25 cellular contexts compared by ENCODE assay signal in genomic region chr1:214638474-214638807, GRCh38. TPM values are rescaled to one million over a fixed set of nuclear protein-coding genes. Genes with fewer than 3 reads are reported as not detected.
DNase-seq lines count a peak whose midpoint lies in the region; ATAC-seq lines count a peak whose summit lies in the region.
"Had no signal": no experiment of that assay in that cellular context is flagged by ENCODE, and none has a peak within 500 bp of the region (broad histone marks: within the 10 kb centered on the region; RNA-seq: fewer than 3 reads in every experiment).

No MANE protein-coding gene starts in this region.

- no peaks in the 10 kb centered on the region for H3K27me3 ChIP-seq in CD4-positive, alpha-beta memory T cell (ENCODE audit: insufficient read depth, low read length)
- H3K27me3 ChIP-seq: cardiac muscle cell, heart left ventricle had no signal

- H3K4me1 ChIP-seq in CD4-positive, alpha-beta memory T cell (ENCODE audit: insufficient read depth, low read length) = peaks cover 58% of the 10 kb centered on the region
- H3K4me1 ChIP-seq: heart left ventricle had no signal

- H3K4me3 ChIP-seq in CD4-positive, alpha-beta memory T cell (ENCODE audit: low read length in 2 of 2) = no peak overlapping the region
- H3K4me3 ChIP-seq: cardiac muscle cell, heart left ventricle had no signal

- POLR2A ChIA-PET in activated CD4-positive, alpha-beta T cell treated with anti-CD3 and anti-CD28 coated beads, Interleukin-2, amount 10 ng/mL, durations not matched to agents 7 days and 5 days (lab: Charles Lee) = no interaction called here
- POLR2A ChIA-PET in CD4-positive, alpha-beta memory T cell (lab: Charles Lee; ENCODE audit: partially characterized antibody) = no interaction called here
- POLR2A ChIA-PET in activated CD4-positive, alpha-beta memory T cell treated with anti-CD3 and anti-CD28 coated beads for 36 hours (lab: Charles Lee) = no interaction called here

- intact Hi-C loops in CD4-positive, alpha-beta memory T cell (cut with micrococcal nuclease) = loop anchor here (5.0 kb wide), 1 partner anchor 426 kb away; no protein-coding TSS in a partner anchor
- intact Hi-C loops in activated CD4-positive, alpha-beta memory T cell treated with anti-CD3 and anti-CD28 coated beads for 36 hours (cut with micrococcal nuclease) = no loop called here

- H3K9me3 Mint-ChIP-seq in activated CD4-positive, alpha-beta T cell treated with anti-CD3 and anti-CD28 coated beads, Interleukin-2, amount 10 ng/mL, durations not matched to agents 7 days and 5 days = no peaks in the 10 kb centered on the region
- no peaks in the 10 kb centered on the region for H3K9me3 Mint-ChIP-seq in CD4-positive, alpha-beta memory T cell
- no peaks in the 10 kb centered on the region for H3K9me3 Mint-ChIP-seq in activated CD4-positive, alpha-beta memory T cell treated with anti-CD3 and anti-CD28 coated beads for 36 hours
- no peaks in the 10 kb centered on the region for H3K9me3 Mint-ChIP-seq in central memory CD8-positive, alpha-beta T cell
- H3K9me3 Mint-ChIP-seq: endodermal cell, natural killer cell had no signal

- no peak overlapping the region for H3K27ac ChIP-seq in CD4-positive, alpha-beta memory T cell (ENCODE audit: low read depth, low read length)
- H3K27ac ChIP-seq: cardiac muscle cell, heart left ventricle had no signal

- DNase-seq in activated CD4-positive, alpha-beta T cell treated with anti-CD3 and anti-CD28 coated beads, Interleukin-2, amount 10 ng/mL, durations not matched to agents 7 days and 5 days = no peak
- DNase-seq in activated CD4-positive, alpha-beta T cell treated with anti-CD3 and anti-CD28 coated beads for 1 hour = no peak
- DNase-seq in CD4-positive, alpha-beta memory T cell = no peak
- DNase-seq in activated CD4-positive, alpha-beta memory T cell treated with anti-CD3 and anti-CD28 coated beads for 36 hours = no peak
- DNase-seq in central memory CD8-positive, alpha-beta T cell (ENCODE audit: low spot score in 2 of 2) = no peak
- DNase-seq: anterior cingulate cortex; COR-L47; cortex of kidney; DMS79 treated with DMSO at 0.1 percent for 48 hours; endodermal cell; GF-D8; heart left ventricle; KG1; kidney; midbrain; natural killer cell; NCI-H1417 treated with DMSO at 0.1 percent for 48 hours; NCI-H345; SHP77 treated with DMSO at 0.1 percent for 48 hours; stimulated activated naive CD4-positive, alpha-beta T cell treated with Interleukin-2 at 50 U/mL for 16 hours had no signal

- peak; percentile 58 for ATAC-seq in central memory CD8-positive, alpha-beta T cell (replicated peaks; ENCODE audit: extremely low read depth, poor library complexity, severe bottlenecking)
- ATAC-seq in HG02610 (IDR thresholded peaks at IDR 0.05; ENCODE audit: unreplicated experiment) (no peak), GM21526 (IDR thresholded peaks at IDR 0.05; ENCODE audit: low FRiP score, unreplicated experiment) (no peak), HG03469 (IDR thresholded peaks at IDR 0.05; ENCODE audit: unreplicated experiment) (no peak)
- ATAC-seq: esophagus mucosa, heart left ventricle had no signal

- peak overlapping the region; percentile 76 for H3K27ac Mint-ChIP-seq in activated CD4-positive, alpha-beta T cell treated with anti-CD3 and anti-CD28 coated beads, Interleukin-2, amount 10 ng/mL, durations not matched to agents 7 days and 5 days
- H3K27ac Mint-ChIP-seq in CD4-positive, alpha-beta memory T cell = peak overlapping the region in 6 of 7 donors; percentile 32 to 88 (median 76)
- H3K27ac Mint-ChIP-seq in activated CD4-positive, alpha-beta memory T cell treated with anti-CD3 and anti-CD28 coated beads for 36 hours = peak overlapping the region; percentile 50
- H3K27ac Mint-ChIP-seq in central memory CD8-positive, alpha-beta T cell (ENCODE audit: low read depth) = no peak overlapping the region
- H3K27ac Mint-ChIP-seq: endodermal cell, natural killer cell had no signal

- no peaks in the 10 kb centered on the region for H3K9me3 ChIP-seq in CD4-positive, alpha-beta memory T cell (ENCODE audit: control insufficient read depth in 1 of 2, low read length in 2 of 2)
- H3K9me3 ChIP-seq: heart left ventricle had no signal

- peaks cover 31% of the 10 kb centered on the region for H3K36me3 Mint-ChIP-seq in activated CD4-positive, alpha-beta T cell treated with anti-CD3 and anti-CD28 coated beads, Interleukin-2, amount 10 ng/mL, durations not matched to agents 7 days and 5 days (ENCODE audit: low read depth)
- no peaks in the 10 kb centered on the region for H3K36me3 Mint-ChIP-seq in CD4-positive, alpha-beta memory T cell
- H3K36me3 Mint-ChIP-seq in activated CD4-positive, alpha-beta memory T cell treated with anti-CD3 and anti-CD28 coated beads for 36 hours = peaks cover 25% of the 10 kb centered on the region
- H3K36me3 Mint-ChIP-seq in central memory CD8-positive, alpha-beta T cell (ENCODE audit: insufficient read depth) = peaks cover 4% of the 10 kb centered on the region
- H3K36me3 Mint-ChIP-seq: natural killer cell had no signal

- H3K4me1 Mint-ChIP-seq in activated CD4-positive, alpha-beta T cell treated with anti-CD3 and anti-CD28 coated beads, Interleukin-2, amount 10 ng/mL, durations not matched to agents 7 days and 5 days = peaks cover 16% of the 10 kb centered on the region
- H3K4me1 Mint-ChIP-seq in CD4-positive, alpha-beta memory T cell = peaks cover 12 to 33% (median 20%) of the 10 kb centered on the region in 4 donors
- H3K4me1 Mint-ChIP-seq in activated CD4-positive, alpha-beta memory T cell treated with anti-CD3 and anti-CD28 coated beads for 36 hours (ENCODE audit: low read depth) = peaks cover 30% of the 10 kb centered on the region
- peaks cover 13% of the 10 kb centered on the region for H3K4me1 Mint-ChIP-seq in central memory CD8-positive, alpha-beta T cell
- H3K4me1 Mint-ChIP-seq: endodermal cell, natural killer cell had no signal

- no peaks in the 10 kb centered on the region for H3K27me3 Mint-ChIP-seq in activated CD4-positive, alpha-beta T cell treated with anti-CD3 and anti-CD28 coated beads, Interleukin-2, amount 10 ng/mL, durations not matched to agents 7 days and 5 days
- no peaks in the 10 kb centered on the region for H3K27me3 Mint-ChIP-seq in CD4-positive, alpha-beta memory T cell
- no peaks in the 10 kb centered on the region for H3K27me3 Mint-ChIP-seq in activated CD4-positive, alpha-beta memory T cell treated with anti-CD3 and anti-CD28 coated beads for 36 hours
- no peaks in the 10 kb centered on the region for H3K27me3 Mint-ChIP-seq in central memory CD8-positive, alpha-beta T cell

- CTCF ChIA-PET in activated CD4-positive, alpha-beta T cell treated with anti-CD3 and anti-CD28 coated beads, Interleukin-2, amount 10 ng/mL, durations not matched to agents 7 days and 5 days (lab: Charles Lee) = interaction anchor here (0.7 to 1.4 kb wide), 5 partner anchors 13 to 893 kb away, joined by 3 to 5 read pairs (median 4); no protein-coding TSS in a partner anchor
- CTCF ChIA-PET in CD4-positive, alpha-beta memory T cell (lab: Charles Lee; ENCODE audit: partially characterized antibody) = interaction anchor here (0.8 to 9.2 kb wide), 19 partner anchors 9 to 377 kb away, joined by 3 to 121 read pairs (median 4); no protein-coding TSS in a partner anchor
- CTCF ChIA-PET in activated CD4-positive, alpha-beta memory T cell treated with anti-CD3 and anti-CD28 coated beads for 36 hours (lab: Charles Lee) = interaction anchor here (0.6 to 3.9 kb wide), 14 partner anchors 9 to 483 kb away, joined by 3 to 22 read pairs (median 3); no protein-coding TSS in a partner anchor

- peak overlapping the region; percentile 37 for H3K4me3 Mint-ChIP-seq in activated CD4-positive, alpha-beta T cell treated with anti-CD3 and anti-CD28 coated beads, Interleukin-2, amount 10 ng/mL, durations not matched to agents 7 days and 5 days
- H3K4me3 Mint-ChIP-seq in CD4-positive, alpha-beta memory T cell = peak overlapping the region in 7 of 8 donors; percentile 29 to 74 (median 46)
- H3K4me3 Mint-ChIP-seq in activated CD4-positive, alpha-beta memory T cell treated with anti-CD3 and anti-CD28 coated beads for 36 hours = no peak overlapping the region
- peak overlapping the region; percentile 49 for H3K4me3 Mint-ChIP-seq in central memory CD8-positive, alpha-beta T cell
- H3K4me3 Mint-ChIP-seq: endodermal cell, natural killer cell had no signal

- no peaks in the 10 kb centered on the region for H3K36me3 ChIP-seq in CD4-positive, alpha-beta memory T cell (ENCODE audit: insufficient read depth, low read length)
- H3K36me3 ChIP-seq: cardiac muscle cell had no signal

RNA-seq across cellular contexts. Expression of gene CENPF, which starts 35.4 kb away (rescaled TPM):
- total RNA-seq in activated CD4-positive, alpha-beta T cell treated with anti-CD3 and anti-CD28 coated beads, Interleukin-2, amount 10 ng/mL, durations not matched to agents 7 days and 5 days = 100 to 1,000 TPM; 173 to 203 TPM
- total RNA-seq in CD4-positive, alpha-beta memory T cell = 1 to 10 TPM; 2.2 to 2.8 TPM
- polyA plus RNA-seq in CD4-positive, alpha-beta memory T cell = under 1 TPM; 0.02 to 0.92 TPM
- total RNA-seq in activated CD4-positive, alpha-beta memory T cell treated with anti-CD3 and anti-CD28 coated beads for 36 hours = 10 to 100 TPM; 92.4 to 97.3 TPM

Comparison
In these comparisons a context has a peak if more than half of its experiments do, and no peak if none do; other contexts are left out.
1. RNA of gene CENPF, which starts 35.4 kb away (total RNA-seq): 173 to 203 TPM in activated CD4-positive, alpha-beta T cell treated with anti-CD3 and anti-CD28 coated beads, Interleukin-2, amount 10 ng/mL, durations not matched to agents 7 days and 5 days and 92.4 to 97.3 TPM in activated CD4-positive, alpha-beta memory T cell treated with anti-CD3 and anti-CD28 coated beads for 36 hours; 2.2 to 2.8 TPM in CD4-positive, alpha-beta memory T cell; every median in the first group is over 10 times any median in the second.